Comparison of ENCODE assay signal across 9 cellular contexts in the genomic region with DNA sequence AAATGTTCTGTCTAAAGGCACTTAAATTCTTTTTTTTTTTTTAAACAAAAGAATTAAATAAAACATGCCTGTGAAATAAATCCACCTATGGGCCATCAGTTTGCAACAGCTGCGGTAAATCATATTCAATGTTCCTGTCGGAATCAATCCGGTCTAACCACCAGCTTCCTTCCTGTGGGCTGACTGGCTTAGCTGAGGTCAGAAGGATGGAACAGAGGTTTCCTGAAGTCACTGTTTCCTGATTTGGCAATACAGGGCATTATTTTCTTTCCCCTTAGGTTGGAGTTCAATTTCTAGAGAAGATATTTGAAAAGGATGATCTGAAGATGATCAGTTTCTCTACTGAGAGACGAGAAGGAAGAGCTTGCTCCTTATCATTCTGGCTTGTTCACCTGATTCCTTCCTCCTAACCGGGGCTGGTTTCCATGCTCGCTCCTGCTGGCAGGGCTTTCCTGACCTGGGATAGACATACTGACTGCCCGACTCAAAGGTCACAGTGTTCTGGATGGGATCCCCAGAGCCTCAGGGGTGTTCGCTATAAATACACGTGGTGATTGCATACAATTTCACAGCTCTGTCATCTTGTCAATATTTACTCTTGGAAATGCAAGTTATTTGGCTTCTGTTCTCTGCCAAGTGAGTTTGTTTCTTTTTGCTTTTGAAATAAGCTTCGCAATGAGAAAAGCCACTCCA. TPM values are rescaled to one million over a fixed set of nuclear protein-coding genes. Genes with fewer than 3 reads are reported as not detected.
A peak's percentile ranks its signal among the peaks of the same experiment; 100 is the strongest.
DNase-seq lines count a peak whose midpoint lies in the region; ATAC-seq and TF ChIP-seq lines count a peak whose summit lies in the region.
"Had no signal": no experiment of that assay in that cellular context is flagged by ENCODE, and none has a peak within 500 bp of the region (broad histone marks: within the 10 kb centered on the region; RNA-seq: fewer than 3 reads in every experiment).

No MANE protein-coding gene starts in this region.

- DNase-seq in GM06990 (ENCODE audit: extremely low read depth, insufficient read length), result peak; percentile 18
- DNase-seq in NOMO-1 treated with dmso at 0.1 percent for 144 hours (lab: John Stamatoyannopoulos, UW; ENCODE audit: unreplicated experiment), result peak; percentile 69
- DNase-seq in fibroblast of lung (ENCODE audit: low read depth in 2 of 2), result peak; percentile 61
- peak; percentile 85 for DNase-seq in pulmonary artery endothelial cell (ENCODE audit: low read depth, low spot score)
- no peak for DNase-seq in NCI-H128 (lab: John Stamatoyannopoulos, UW; ENCODE audit: unreplicated experiment)
- DNase-seq in NCI-H187 treated with DMSO at 0.1 percent for 48 hours (lab: John Stamatoyannopoulos, UW), result no peak
- DNase-seq in NCI-H1417 treated with DMSO at 0.1 percent for 48 hours (lab: John Stamatoyannopoulos, UW), result no peak
- DNase-seq: NCI-H1436 had no signal

- H3K9ac ChIP-seq in fibroblast of lung (ENCODE audit: insufficient read depth, low read length), result no peak overlapping the region

- H3K27ac ChIP-seq in fibroblast of lung (ENCODE audit: insufficient read depth, low read length), result no peak overlapping the region

- ATAC-seq in GM18907 (IDR thresholded peaks at IDR 0.05; ENCODE audit: unreplicated experiment), result no peak

- H3K36me3 ChIP-seq in GM06990 (ENCODE audit: control insufficient read depth, insufficient read depth, low read length) (no peaks in the 10 kb centered on the region), fibroblast of lung (ENCODE audit: control insufficient read depth, insufficient read depth, low read length) (no peaks in the 10 kb centered on the region)

- H3K4me3 ChIP-seq in GM06990 (replicated peaks; ENCODE audit: low read depth, low read length) (no peak overlapping the region), fibroblast of lung (replicated peaks in 1 of 4; ENCODE audit: control extremely low read depth in 1 of 4, insufficient read depth in 1 of 4, low read depth in 3 of 4, low read length in 4 of 4) (no peak overlapping the region)

- no peak overlapping the region for H2AFZ ChIP-seq in fibroblast of lung (ENCODE audit: low read length)

- TF ChIP-seq CTCF in GM06990 (IDR thresholded peaks at IDR 0.05; ENCODE audit: insufficient read depth, low read length, poor library complexity, severe bottlenecking), result no peak
- no peak for TF ChIP-seq CTCF in fibroblast of lung (conservative IDR thresholded peaks at IDR 0.05 in 1 of 2, IDR thresholded peaks at IDR 0.05 in 1 of 2; ENCODE audit: low read depth in 1 of 2, low read length in 2 of 2)

- no peaks in the 10 kb centered on the region for H3K79me2 ChIP-seq in fibroblast of lung (ENCODE audit: control insufficient read depth, insufficient read depth, low read length)

- no peaks in the 10 kb centered on the region for H4K20me1 ChIP-seq in fibroblast of lung (ENCODE audit: control insufficient read depth, extremely low read depth, insufficient read depth, low read length)

- peak overlapping the region; percentile 48 for H3K4me2 ChIP-seq in fibroblast of lung (ENCODE audit: extremely low read depth, insufficient read depth, low read length)

- H3K27me3 ChIP-seq in GM06990 (replicated peaks; ENCODE audit: control insufficient read depth, insufficient read depth, low read length) (no peaks in the 10 kb centered on the region), fibroblast of lung (ENCODE audit: control insufficient read depth, insufficient read depth, low read length) (no peaks in the 10 kb centered on the region)

- H3K9me3 ChIP-seq in fibroblast of lung (ENCODE audit: control insufficient read depth, insufficient read depth, low read depth, low read length), result no peaks in the 10 kb centered on the region

- no peaks in the 10 kb centered on the region for H3K4me1 ChIP-seq in fibroblast of lung (ENCODE audit: control insufficient read depth, extremely low read depth, insufficient read depth, low read length)

RNA-seq across cellular contexts. Expression of a gene that starts 21.7 kb away (rescaled TPM):
- total RNA-seq in fibroblast of lung (20.8 and 50.3 TPM in 2 replicates), pulmonary artery endothelial cell (60.5 and 78.9 TPM in 2 replicates)
- polyA plus RNA-seq in fibroblast of lung, result 8.7 and 14.2 TPM in 2 replicates
- 5.5 and 9.6 TPM in 2 replicates for polyA plus RNA-seq in fibroblast of lung (2012)
- polyA minus RNA-seq in fibroblast of lung (ENCODE audit: low replicate concordance), result 0.86 and 30.1 TPM in 2 replicates

RNA-seq across cellular contexts. Expression of a gene that starts 42.1 kb away (rescaled TPM):
- total RNA-seq in fibroblast of lung (2.0 and 2.3 TPM in 2 replicates), pulmonary artery endothelial cell (0.49 and 0.73 TPM in 2 replicates)
- 0.80 and 0.83 TPM in 2 replicates for polyA plus RNA-seq in fibroblast of lung
- 0.14 and 0.29 TPM in 2 replicates for polyA plus RNA-seq in fibroblast of lung (2012)
- not detected in 2 replicates for polyA minus RNA-seq in fibroblast of lung (ENCODE audit: low replicate concordance)

Comparison
In these comparisons a context has a peak if more than half of its experiments do, and no peak if none do; other contexts are left out.
1. DNase-seq: peak in GM06990 (single experiment), NOMO-1 treated with dmso at 0.1 percent for 144 hours (single experiment), fibroblast of lung (2 of 2) and pulmonary artery endothelial cell (single experiment); none in NCI-H128 (single experiment), NCI-H187 treated with DMSO at 0.1 percent for 48 hours (single experiment) and NCI-H1417 treated with DMSO at 0.1 percent for 48 hours (single experiment).